1 cellular context compared by ENCODE assay signal in the genomic region with DNA sequence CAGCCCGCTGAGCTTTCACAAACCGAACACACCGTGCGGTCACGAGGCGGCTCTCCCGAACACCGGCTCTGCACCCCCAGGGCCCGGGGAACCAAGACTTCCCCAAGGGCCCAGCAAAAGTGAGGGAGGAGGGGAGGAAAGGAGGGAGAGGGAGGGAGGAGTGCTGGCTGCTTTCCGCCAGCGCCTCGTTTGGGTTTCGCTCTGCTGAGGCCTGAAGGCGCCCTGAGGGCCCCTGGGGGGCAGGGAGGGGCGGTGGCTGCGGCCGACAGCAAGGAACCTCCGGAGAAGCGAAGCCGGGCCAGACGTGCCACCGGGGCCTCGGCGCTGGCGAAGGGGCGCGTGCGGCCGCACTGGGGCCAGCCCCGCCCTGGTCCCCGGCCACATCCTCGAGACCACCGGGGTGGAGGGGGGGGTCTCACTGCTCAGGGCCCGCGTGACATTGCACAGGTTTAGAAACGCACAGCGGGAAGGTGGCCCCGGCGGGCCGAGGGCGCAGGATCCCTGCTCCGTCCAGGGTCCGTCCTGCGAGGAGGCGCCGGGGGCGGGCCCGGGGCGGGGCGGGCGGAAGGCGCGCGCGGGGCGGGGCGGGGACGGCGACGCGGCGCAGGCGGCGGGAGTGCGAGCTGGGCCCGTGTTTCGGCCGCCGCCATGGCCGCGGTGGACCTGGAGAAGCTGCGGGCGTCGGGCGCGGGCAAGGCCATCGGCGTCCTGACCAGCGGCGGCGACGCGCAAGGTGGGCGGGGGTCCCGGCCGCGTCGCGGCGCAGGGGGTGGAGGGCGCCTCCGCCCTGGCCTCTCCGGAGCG.
TF ChIP-seq lines count a peak whose summit lies in the region.

A gene (plus strand): TSS at position 596 of the 804 bp plus-strand sequence. CDS start 53 bp downstream, at position 649.

TF ChIP-seq in K562, 482 proteins besides CTCF, POLR2A, EP300 and RAD21 (continued from another document and continues in another):
- TF ChIP-seq, protein P1, sequence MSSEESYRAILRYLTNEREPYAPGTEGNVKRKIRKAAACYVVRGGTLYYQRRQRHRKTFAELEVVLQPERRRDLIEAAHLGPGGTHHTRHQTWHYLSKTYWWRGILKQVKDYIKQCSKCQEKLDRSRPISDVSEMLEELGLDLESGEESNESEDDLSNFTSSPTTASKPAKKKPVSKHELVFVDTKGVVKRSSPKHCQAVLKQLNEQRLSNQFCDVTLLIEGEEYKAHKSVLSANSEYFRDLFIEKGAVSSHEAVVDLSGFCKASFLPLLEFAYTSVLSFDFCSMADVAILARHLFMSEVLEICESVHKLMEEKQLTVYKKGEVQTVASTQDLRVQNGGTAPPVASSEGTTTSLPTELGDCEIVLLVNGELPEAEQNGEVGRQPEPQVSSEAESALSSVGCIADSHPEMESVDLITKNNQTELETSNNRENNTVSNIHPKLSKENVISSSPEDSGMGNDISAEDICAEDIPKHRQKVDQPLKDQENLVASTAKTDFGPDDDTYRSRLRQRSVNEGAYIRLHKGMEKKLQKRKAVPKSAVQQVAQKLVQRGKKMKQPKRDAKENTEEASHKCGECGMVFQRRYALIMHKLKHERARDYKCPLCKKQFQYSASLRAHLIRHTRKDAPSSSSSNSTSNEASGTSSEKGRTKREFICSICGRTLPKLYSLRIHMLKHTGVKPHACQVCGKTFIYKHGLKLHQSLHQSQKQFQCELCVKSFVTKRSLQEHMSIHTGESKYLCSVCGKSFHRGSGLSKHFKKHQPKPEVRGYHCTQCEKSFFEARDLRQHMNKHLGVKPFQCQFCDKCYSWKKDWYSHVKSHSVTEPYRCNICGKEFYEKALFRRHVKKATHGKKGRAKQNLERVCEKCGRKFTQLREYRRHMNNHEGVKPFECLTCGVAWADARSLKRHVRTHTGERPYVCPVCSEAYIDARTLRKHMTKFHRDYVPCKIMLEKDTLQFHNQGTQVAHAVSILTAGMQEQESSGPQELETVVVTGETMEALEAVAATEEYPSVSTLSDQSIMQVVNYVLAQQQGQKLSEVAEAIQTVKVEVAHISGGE (CRISPR knock-in tag; IDR thresholded peaks at IDR 0.05) = peak in 1 of 3 experiments; percentile 27; a peak in 1 of 6 replicates
- TF ChIP-seq IRF2 (CRISPR knock-in tag; IDR thresholded peaks at IDR 0.05) (no peak), ARID1B (IDR thresholded peaks at IDR 0.05) (no peak), FOXK2 (conservative IDR thresholded peaks at IDR 0.05 in 1 of 2, IDR thresholded peaks at IDR 0.05 in 1 of 2; ENCODE audit: low read depth in 2 of 2) (no peak), RBFOX2 (IDR thresholded peaks at IDR 0.05; ENCODE audit: low read depth, low read length) (peak; percentile 55), NR2F6 (CRISPR knock-in tag; IDR thresholded peaks at IDR 0.05) (no peak), RFX5 (IDR thresholded peaks at IDR 0.05; ENCODE audit: low read depth, low read length) (no peak), FIP1L1 (IDR thresholded peaks at IDR 0.05; ENCODE audit: low read depth, low read length, poor library complexity, severe bottlenecking) (peak; percentile 63), ZNF75A (CRISPR knock-in tag; IDR thresholded peaks at IDR 0.05) (no peak), NR2C1 (IDR thresholded peaks at IDR 0.05) (no peak), NR2C1 (tag; IDR thresholded peaks at IDR 0.05) (no peak), KHSRP (IDR thresholded peaks at IDR 0.05) (no peak), ZNF584 (CRISPR knock-in tag; IDR thresholded peaks at IDR 0.05; ENCODE audit: low read depth) (no peak), CBX5 (IDR thresholded peaks at IDR 0.05; ENCODE audit: borderline replicate concordance, low read depth) (no peak)
- TF ChIP-seq, protein P2, sequence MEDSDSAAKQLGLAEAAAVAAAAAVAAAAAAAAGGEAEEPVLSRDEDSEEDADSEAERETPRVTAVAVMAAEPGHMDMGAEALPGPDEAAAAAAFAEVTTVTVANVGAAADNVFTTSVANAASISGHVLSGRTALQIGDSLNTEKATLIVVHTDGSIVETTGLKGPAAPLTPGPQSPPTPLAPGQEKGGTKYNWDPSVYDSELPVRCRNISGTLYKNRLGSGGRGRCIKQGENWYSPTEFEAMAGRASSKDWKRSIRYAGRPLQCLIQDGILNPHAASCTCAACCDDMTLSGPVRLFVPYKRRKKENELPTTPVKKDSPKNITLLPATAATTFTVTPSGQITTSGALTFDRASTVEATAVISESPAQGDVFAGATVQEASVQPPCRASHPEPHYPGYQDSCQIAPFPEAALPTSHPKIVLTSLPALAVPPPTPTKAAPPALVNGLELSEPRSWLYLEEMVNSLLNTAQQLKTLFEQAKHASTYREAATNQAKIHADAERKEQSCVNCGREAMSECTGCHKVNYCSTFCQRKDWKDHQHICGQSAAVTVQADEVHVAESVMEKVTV (CRISPR knock-in tag; IDR thresholded peaks at IDR 0.05) = no peak
- TF ChIP-seq, protein P3, sequence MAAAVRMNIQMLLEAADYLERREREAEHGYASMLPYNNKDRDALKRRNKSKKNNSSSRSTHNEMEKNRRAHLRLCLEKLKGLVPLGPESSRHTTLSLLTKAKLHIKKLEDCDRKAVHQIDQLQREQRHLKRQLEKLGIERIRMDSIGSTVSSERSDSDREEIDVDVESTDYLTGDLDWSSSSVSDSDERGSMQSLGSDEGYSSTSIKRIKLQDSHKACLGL (CRISPR knock-in tag; IDR thresholded peaks at IDR 0.05; ENCODE audit: borderline replicate concordance, poor library complexity, severe bottlenecking) = no peak
- TF ChIP-seq, protein P4, sequence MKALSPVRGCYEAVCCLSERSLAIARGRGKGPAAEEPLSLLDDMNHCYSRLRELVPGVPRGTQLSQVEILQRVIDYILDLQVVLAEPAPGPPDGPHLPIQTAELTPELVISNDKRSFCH (CRISPR knock-in tag; IDR thresholded peaks at IDR 0.05) = no peak
- TF ChIP-seq, protein P4 (tag; IDR thresholded peaks at IDR 0.05) = peak; percentile 79; the same call in 1 of the 2 replicates
- TF ChIP-seq, protein P5, sequence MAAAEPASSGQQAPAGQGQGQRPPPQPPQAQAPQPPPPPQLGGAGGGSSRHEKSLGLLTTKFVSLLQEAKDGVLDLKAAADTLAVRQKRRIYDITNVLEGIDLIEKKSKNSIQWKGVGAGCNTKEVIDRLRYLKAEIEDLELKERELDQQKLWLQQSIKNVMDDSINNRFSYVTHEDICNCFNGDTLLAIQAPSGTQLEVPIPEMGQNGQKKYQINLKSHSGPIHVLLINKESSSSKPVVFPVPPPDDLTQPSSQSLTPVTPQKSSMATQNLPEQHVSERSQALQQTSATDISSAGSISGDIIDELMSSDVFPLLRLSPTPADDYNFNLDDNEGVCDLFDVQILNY (CRISPR knock-in tag; IDR thresholded peaks at IDR 0.05) = 0 out of 2 replicates have a peak, but pooled peaks have one; percentile 32
- TF ChIP-seq, protein P6, sequence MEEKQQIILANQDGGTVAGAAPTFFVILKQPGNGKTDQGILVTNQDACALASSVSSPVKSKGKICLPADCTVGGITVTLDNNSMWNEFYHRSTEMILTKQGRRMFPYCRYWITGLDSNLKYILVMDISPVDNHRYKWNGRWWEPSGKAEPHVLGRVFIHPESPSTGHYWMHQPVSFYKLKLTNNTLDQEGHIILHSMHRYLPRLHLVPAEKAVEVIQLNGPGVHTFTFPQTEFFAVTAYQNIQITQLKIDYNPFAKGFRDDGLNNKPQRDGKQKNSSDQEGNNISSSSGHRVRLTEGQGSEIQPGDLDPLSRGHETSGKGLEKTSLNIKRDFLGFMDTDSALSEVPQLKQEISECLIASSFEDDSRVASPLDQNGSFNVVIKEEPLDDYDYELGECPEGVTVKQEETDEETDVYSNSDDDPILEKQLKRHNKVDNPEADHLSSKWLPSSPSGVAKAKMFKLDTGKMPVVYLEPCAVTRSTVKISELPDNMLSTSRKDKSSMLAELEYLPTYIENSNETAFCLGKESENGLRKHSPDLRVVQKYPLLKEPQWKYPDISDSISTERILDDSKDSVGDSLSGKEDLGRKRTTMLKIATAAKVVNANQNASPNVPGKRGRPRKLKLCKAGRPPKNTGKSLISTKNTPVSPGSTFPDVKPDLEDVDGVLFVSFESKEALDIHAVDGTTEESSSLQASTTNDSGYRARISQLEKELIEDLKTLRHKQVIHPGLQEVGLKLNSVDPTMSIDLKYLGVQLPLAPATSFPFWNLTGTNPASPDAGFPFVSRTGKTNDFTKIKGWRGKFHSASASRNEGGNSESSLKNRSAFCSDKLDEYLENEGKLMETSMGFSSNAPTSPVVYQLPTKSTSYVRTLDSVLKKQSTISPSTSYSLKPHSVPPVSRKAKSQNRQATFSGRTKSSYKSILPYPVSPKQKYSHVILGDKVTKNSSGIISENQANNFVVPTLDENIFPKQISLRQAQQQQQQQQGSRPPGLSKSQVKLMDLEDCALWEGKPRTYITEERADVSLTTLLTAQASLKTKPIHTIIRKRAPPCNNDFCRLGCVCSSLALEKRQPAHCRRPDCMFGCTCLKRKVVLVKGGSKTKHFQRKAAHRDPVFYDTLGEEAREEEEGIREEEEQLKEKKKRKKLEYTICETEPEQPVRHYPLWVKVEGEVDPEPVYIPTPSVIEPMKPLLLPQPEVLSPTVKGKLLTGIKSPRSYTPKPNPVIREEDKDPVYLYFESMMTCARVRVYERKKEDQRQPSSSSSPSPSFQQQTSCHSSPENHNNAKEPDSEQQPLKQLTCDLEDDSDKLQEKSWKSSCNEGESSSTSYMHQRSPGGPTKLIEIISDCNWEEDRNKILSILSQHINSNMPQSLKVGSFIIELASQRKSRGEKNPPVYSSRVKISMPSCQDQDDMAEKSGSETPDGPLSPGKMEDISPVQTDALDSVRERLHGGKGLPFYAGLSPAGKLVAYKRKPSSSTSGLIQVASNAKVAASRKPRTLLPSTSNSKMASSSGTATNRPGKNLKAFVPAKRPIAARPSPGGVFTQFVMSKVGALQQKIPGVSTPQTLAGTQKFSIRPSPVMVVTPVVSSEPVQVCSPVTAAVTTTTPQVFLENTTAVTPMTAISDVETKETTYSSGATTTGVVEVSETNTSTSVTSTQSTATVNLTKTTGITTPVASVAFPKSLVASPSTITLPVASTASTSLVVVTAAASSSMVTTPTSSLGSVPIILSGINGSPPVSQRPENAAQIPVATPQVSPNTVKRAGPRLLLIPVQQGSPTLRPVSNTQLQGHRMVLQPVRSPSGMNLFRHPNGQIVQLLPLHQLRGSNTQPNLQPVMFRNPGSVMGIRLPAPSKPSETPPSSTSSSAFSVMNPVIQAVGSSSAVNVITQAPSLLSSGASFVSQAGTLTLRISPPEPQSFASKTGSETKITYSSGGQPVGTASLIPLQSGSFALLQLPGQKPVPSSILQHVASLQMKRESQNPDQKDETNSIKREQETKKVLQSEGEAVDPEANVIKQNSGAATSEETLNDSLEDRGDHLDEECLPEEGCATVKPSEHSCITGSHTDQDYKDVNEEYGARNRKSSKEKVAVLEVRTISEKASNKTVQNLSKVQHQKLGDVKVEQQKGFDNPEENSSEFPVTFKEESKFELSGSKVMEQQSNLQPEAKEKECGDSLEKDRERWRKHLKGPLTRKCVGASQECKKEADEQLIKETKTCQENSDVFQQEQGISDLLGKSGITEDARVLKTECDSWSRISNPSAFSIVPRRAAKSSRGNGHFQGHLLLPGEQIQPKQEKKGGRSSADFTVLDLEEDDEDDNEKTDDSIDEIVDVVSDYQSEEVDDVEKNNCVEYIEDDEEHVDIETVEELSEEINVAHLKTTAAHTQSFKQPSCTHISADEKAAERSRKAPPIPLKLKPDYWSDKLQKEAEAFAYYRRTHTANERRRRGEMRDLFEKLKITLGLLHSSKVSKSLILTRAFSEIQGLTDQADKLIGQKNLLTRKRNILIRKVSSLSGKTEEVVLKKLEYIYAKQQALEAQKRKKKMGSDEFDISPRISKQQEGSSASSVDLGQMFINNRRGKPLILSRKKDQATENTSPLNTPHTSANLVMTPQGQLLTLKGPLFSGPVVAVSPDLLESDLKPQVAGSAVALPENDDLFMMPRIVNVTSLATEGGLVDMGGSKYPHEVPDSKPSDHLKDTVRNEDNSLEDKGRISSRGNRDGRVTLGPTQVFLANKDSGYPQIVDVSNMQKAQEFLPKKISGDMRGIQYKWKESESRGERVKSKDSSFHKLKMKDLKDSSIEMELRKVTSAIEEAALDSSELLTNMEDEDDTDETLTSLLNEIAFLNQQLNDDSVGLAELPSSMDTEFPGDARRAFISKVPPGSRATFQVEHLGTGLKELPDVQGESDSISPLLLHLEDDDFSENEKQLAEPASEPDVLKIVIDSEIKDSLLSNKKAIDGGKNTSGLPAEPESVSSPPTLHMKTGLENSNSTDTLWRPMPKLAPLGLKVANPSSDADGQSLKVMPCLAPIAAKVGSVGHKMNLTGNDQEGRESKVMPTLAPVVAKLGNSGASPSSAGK (IDR thresholded peaks at IDR 0.05) = no peak; the same call in none of the 2 replicates
- TF ChIP-seq, protein P7, sequence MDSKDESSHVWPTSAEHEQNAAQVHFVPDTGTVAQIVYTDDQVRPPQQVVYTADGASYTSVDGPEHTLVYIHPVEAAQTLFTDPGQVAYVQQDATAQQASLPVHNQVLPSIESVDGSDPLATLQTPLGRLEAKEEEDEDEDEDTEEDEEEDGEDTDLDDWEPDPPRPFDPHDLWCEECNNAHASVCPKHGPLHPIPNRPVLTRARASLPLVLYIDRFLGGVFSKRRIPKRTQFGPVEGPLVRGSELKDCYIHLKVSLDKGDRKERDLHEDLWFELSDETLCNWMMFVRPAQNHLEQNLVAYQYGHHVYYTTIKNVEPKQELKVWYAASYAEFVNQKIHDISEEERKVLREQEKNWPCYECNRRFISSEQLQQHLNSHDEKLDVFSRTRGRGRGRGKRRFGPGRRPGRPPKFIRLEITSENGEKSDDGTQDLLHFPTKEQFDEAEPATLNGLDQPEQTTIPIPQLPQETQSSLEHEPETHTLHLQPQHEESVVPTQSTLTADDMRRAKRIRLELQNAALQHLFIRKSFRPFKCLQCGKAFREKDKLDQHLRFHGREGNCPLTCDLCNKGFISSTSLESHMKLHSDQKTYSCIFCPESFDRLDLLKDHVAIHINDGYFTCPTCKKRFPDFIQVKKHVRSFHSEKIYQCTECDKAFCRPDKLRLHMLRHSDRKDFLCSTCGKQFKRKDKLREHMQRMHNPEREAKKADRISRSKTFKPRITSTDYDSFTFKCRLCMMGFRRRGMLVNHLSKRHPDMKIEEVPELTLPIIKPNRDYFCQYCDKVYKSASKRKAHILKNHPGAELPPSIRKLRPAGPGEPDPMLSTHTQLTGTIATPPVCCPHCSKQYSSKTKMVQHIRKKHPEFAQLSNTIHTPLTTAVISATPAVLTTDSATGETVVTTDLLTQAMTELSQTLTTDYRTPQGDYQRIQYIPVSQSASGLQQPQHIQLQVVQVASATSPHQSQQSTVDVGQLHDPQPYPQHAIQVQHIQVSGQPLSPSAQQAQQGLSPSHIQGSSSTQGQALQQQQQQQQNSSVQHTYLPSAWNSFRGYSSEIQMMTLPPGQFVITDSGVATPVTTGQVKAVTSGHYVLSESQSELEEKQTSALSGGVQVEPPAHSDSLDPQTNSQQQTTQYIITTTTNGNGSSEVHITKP (IDR thresholded peaks at IDR 0.05; ENCODE audit: partially characterized antibody) = peak; percentile 45
